ENCODE assay signal across 14 cellular contexts in genomic region chr1:116130376-116130775, GRCh38.
"Had no signal": no experiment of that assay in that cellular context is flagged by ENCODE, and none has a peak within 500 bp of the region (broad histone marks: within the 10 kb centered on the region; RNA-seq: fewer than 3 reads in every experiment).

No MANE protein-coding gene starts in this region.

- H3K4me3 ChIP-seq: lower lobe of right lung, right atrium auricular region, tibial nerve, uterus had no signal

- DNase-seq: activated CD4-positive, alpha-beta T cell treated with anti-CD3 and anti-CD28 coated beads, Interleukin-2, amount 50 U/mL, for 1 hour; activated CD8-positive, alpha-beta memory T cell treated with anti-CD3 and anti-CD28 coated beads for 24 hours; activated naive CD4-positive, alpha-beta T cell treated with Interleukin-2 at 50 U/mL for 16 hours; activated naive CD8-positive, alpha-beta T cell treated with anti-CD3 and anti-CD28 coated beads, Interleukin-2, amount 50 U/mL, for 24 hours; aorta; dermis blood vessel endothelial cell; left colon; lower lobe of right lung; occipital lobe; stimulated activated CD4-positive, alpha-beta T cell treated with anti-CD3 and anti-CD28 coated beads, Interleukin-2, amount 100 ng/mL, for 48 hours; stimulated activated naive B cell treated with anti-CD40 and anti-IgM and Interleukin-4, amounts not matched to agents 10 μg/mL and 1 μg/mL and 100 μg/mL, for 72 hours; uterus had no signal
